ENCODE assay signal across 9 cellular contexts in the genomic region with DNA sequence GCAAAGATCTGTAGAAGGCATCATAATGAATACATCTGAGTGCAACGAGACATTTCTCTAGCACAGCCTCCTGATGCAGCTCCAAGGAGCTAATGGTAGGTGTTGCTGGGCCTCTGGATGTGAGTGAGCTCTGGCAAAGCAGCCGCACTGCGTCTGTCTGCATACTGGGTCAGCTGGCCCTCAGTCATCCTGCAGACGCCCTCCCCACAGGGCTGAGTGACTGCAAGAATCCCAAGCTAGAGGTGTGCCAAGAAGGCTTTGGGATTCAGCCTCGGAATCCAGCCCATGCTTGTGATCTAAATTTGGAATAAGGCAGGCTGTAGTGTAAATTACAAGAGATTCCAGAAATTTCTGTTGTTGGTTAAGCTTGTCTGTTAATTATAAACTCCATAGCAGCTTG. TPM values are rescaled to one million over a fixed set of nuclear protein-coding genes. Genes with fewer than 3 reads are reported as not detected.
DNase-seq lines count a peak whose midpoint lies in the region; ATAC-seq, FAIRE-seq and TF ChIP-seq lines count a peak whose summit lies in the region.
"Had no signal": no experiment of that assay in that cellular context is flagged by ENCODE, and none has a peak within 500 bp of the region (broad histone marks: within the 10 kb centered on the region; RNA-seq: fewer than 3 reads in every experiment).

No MANE protein-coding gene starts in this region.

- peak overlapping the region; percentile 63 for H3K27ac Mint-ChIP-seq in activated CD4-positive, alpha-beta T cell treated with anti-CD3 and anti-CD28 coated beads for 36 hours

- dilution Hi-C loops in endothelial cell of umbilical vein (cut with MboI; ENCODE audit: extremely low pct_ligation_motif_present, low sequenced_read_pairs) = no loop called here

- no TSS peak for BruUV-seq in endothelial cell of umbilical vein (replicated peaks; lab: Mats Ljungman, UMichigan)

- H3K9ac ChIP-seq in endothelial cell of umbilical vein (replicated peaks; ENCODE audit: extremely low read depth, insufficient read depth, low read length) (no peak overlapping the region), mesenchymal stem cell (ENCODE audit: low read length) (peak overlapping the region; percentile 22)

- H3K9me3 Mint-ChIP-seq in activated CD4-positive, alpha-beta T cell treated with anti-CD3 and anti-CD28 coated beads for 36 hours (ENCODE audit: low read depth) = peaks cover 7% of the 10 kb centered on the region

- CTCF ChIA-PET in activated CD4-positive, alpha-beta T cell treated with anti-CD3 and anti-CD28 coated beads for 36 hours (lab: Charles Lee) = interaction anchor here (0.6 kb wide), 1 partner anchor 1671 kb away, joined by 4 read pairs; no protein-coding TSS in a partner anchor
- CTCF ChIA-PET in endothelial cell of umbilical vein (lab: Charles Lee) = interaction anchor here (0.6 to 3.9 kb wide), 5 partner anchors 10 to 71 kb away, joined by 3 to 16 read pairs (median 13); no protein-coding TSS in a partner anchor

- H3K27me3 ChIP-seq in endothelial cell of umbilical vein (ENCODE audit: control insufficient read depth in 2 of 2, insufficient read depth in 2 of 2, low read length in 2 of 2) = no peaks in the 10 kb centered on the region
- H3K27me3 ChIP-seq in mesenchymal stem cell (ENCODE audit: control insufficient read depth in 1 of 2, insufficient read depth in 1 of 2, low read length in 2 of 2) = no peaks in the 10 kb centered on the region
- no peaks in the 10 kb centered on the region for H3K27me3 ChIP-seq in thoracic aorta (replicated peaks; ENCODE audit: insufficient read depth)

- H3K79me2 ChIP-seq in endothelial cell of umbilical vein (ENCODE audit: control insufficient read depth, insufficient read depth, low read length) = peaks cover 7% of the 10 kb centered on the region

- H3K14ac ChIP-seq in mesenchymal stem cell (ENCODE audit: low read length in 2 of 2) = no peak overlapping the region

- H3K4me2 ChIP-seq in endothelial cell of umbilical vein (ENCODE audit: insufficient read depth, low read length) = no peak overlapping the region
- no peak overlapping the region for H3K4me2 ChIP-seq in mesenchymal stem cell (ENCODE audit: low read length, poor library complexity, severe bottlenecking)

- no peak overlapping the region for H4K8ac ChIP-seq in mesenchymal stem cell (ENCODE audit: low read length)

- POLR2A ChIA-PET in activated CD4-positive, alpha-beta T cell treated with anti-CD3 and anti-CD28 coated beads for 36 hours (lab: Charles Lee) = no interaction called here
- POLR2A ChIA-PET in endothelial cell of umbilical vein (lab: Charles Lee) = no interaction called here

- H2AFZ ChIP-seq in endothelial cell of umbilical vein (ENCODE audit: low read depth, low read length) (no peak overlapping the region), mesenchymal stem cell (ENCODE audit: low read depth, low read length) (no peak overlapping the region)

- TF ChIP-seq POLR2A in endothelial cell of umbilical vein (IDR thresholded peaks at IDR 0.05; ENCODE audit: low read depth, low read length) = no peak

- peaks cover 0 to 3% of the 10 kb centered on the region in 2 experiments for H3K36me3 ChIP-seq in endothelial cell of umbilical vein (ENCODE audit: control insufficient read depth in 2 of 2, extremely low read depth in 1 of 2, insufficient read depth in 2 of 2, low read length in 2 of 2)
- peaks cover 0 to 30% of the 10 kb centered on the region in 2 experiments for H3K36me3 ChIP-seq in mesenchymal stem cell (ENCODE audit: control insufficient read depth in 1 of 2, insufficient read depth in 2 of 2, low read depth in 1 of 2, low read length in 2 of 2)
- H3K36me3 ChIP-seq in thoracic aorta = peaks cover 6% of the 10 kb centered on the region

- no peak overlapping the region for H3K23ac ChIP-seq in mesenchymal stem cell (ENCODE audit: low read length in 2 of 2)

- H3K4me3 ChIP-seq in endothelial cell of umbilical vein (replicated peaks in 1 of 3; ENCODE audit: insufficient read depth in 1 of 3, low read depth in 1 of 3, low read length in 3 of 3) (no peak overlapping the region), mesenchymal stem cell (ENCODE audit: insufficient read depth in 1 of 2, low read depth in 1 of 2, low read length in 2 of 2) (peak overlapping the region in 1 of 2 experiments; percentile 36), thoracic aorta (no peak overlapping the region)

- no peaks in the 10 kb centered on the region for H4K20me1 ChIP-seq in endothelial cell of umbilical vein (replicated peaks; ENCODE audit: control insufficient read depth, extremely low read depth, insufficient read depth, low read length)

- H2AK5ac ChIP-seq in mesenchymal stem cell (ENCODE audit: low read length, severe bottlenecking) = peak overlapping the region; percentile 18

- H2BK12ac ChIP-seq in mesenchymal stem cell (ENCODE audit: low read length in 2 of 2) = no peak overlapping the region

- H3K36me3 Mint-ChIP-seq in activated CD4-positive, alpha-beta T cell treated with anti-CD3 and anti-CD28 coated beads for 36 hours (ENCODE audit: low read depth) = peaks cover 47% of the 10 kb centered on the region

- H3K4me1 ChIP-seq in endothelial cell of umbilical vein (ENCODE audit: control insufficient read depth, extremely low read depth, insufficient read depth, low read length) = peaks cover 54% of the 10 kb centered on the region
- H3K4me1 ChIP-seq in mesenchymal stem cell (ENCODE audit: control insufficient read depth, insufficient read depth, low read depth, low read length) = peaks cover 12% of the 10 kb centered on the region
- H3K4me1 ChIP-seq in thoracic aorta (ENCODE audit: control insufficient read depth in 1 of 2, low read depth in 2 of 2) = peaks cover 37 to 55% of the 10 kb centered on the region in 2 donors

- DNase-seq in activated CD4-positive, alpha-beta T cell treated with anti-CD3 and anti-CD28 coated beads for 36 hours = no peak
- no peak for DNase-seq in activated CD4-positive, alpha-beta T cell treated with anti-CD3 and anti-CD28 coated beads, Interleukin-2, amount 50 U/mL, for 4 hours
- no peak for DNase-seq in endothelial cell of umbilical vein (ENCODE audit: low read depth, low spot score)
- peak; percentile 11 for DNase-seq in mesenchymal stem cell
- DNase-seq in thoracic aorta (ENCODE audit: low spot score) = peak; percentile 41
- no peak for DNase-seq in stimulated activated CD4-positive, alpha-beta T cell treated with anti-CD3 and anti-CD28 coated beads, Interleukin-2, amount 100 ng/mL, for 24 hours
- no peak for DNase-seq in GM19239 (ENCODE audit: insufficient read length, low spot score)
- no peak for DNase-seq in DMS53 (lab: John Stamatoyannopoulos, UW)
- DNase-seq: NCI-H526 treated with DMSO at 0.1 percent for 48 hours had no signal

- no peak overlapping the region for H3K18ac ChIP-seq in mesenchymal stem cell (ENCODE audit: low read depth in 1 of 2, low read length in 2 of 2)

- peaks cover 77% of the 10 kb centered on the region for H3K4me1 Mint-ChIP-seq in activated CD4-positive, alpha-beta T cell treated with anti-CD3 and anti-CD28 coated beads for 36 hours

- ATAC-seq in activated CD4-positive, alpha-beta T cell treated with anti-CD3 and anti-CD28 coated beads for 36 hours = no peak
- no peak for ATAC-seq in thoracic aorta (ENCODE audit: insufficient number of reproducible peaks, low FRiP score, low read depth)

- no peak overlapping the region for H2BK5ac ChIP-seq in mesenchymal stem cell (ENCODE audit: low read depth, low read length, poor library complexity, severe bottlenecking)

- no peak overlapping the region for H2BK120ac ChIP-seq in mesenchymal stem cell (ENCODE audit: low read depth, low read length)

- 93% methylated on average over 5 of the region's 5 CpGs for WGBS in mesenchymal stem cell

- peaks cover 4% of the 10 kb centered on the region for H3K79me1 ChIP-seq in mesenchymal stem cell (replicated peaks; ENCODE audit: low read length, poor library complexity, severe bottlenecking)

- H3K9me1 ChIP-seq in endothelial cell of umbilical vein (replicated peaks; ENCODE audit: control insufficient read depth, extremely low read depth, insufficient read depth, low read length) = no peaks in the 10 kb centered on the region

- no peaks in the 10 kb centered on the region for H3K9me3 ChIP-seq in endothelial cell of umbilical vein (replicated peaks; ENCODE audit: control insufficient read depth, insufficient read depth, low read length)
- H3K9me3 ChIP-seq in mesenchymal stem cell (ENCODE audit: control insufficient read depth, low read length) = no peaks in the 10 kb centered on the region
- no peaks in the 10 kb centered on the region for H3K9me3 ChIP-seq in thoracic aorta

- H3K4me3 Mint-ChIP-seq in activated CD4-positive, alpha-beta T cell treated with anti-CD3 and anti-CD28 coated beads for 36 hours = no peak overlapping the region

- H3K27ac ChIP-seq in endothelial cell of umbilical vein (ENCODE audit: insufficient read depth, low read depth, low read length) (peak overlapping the region; percentile 85), mesenchymal stem cell (ENCODE audit: low read length, poor library complexity, severe bottlenecking) (peak overlapping the region; percentile 81), thoracic aorta (peak overlapping the region; percentile 82 to 89)

- H2BK15ac ChIP-seq in mesenchymal stem cell (ENCODE audit: low read depth, poor library complexity, severe bottlenecking) = no peak overlapping the region

- H3K4ac ChIP-seq in mesenchymal stem cell (ENCODE audit: low read depth in 1 of 2, low read length in 2 of 2) = peak overlapping the region in 1 of 2 experiments; percentile 5

- intact Hi-C loops in activated CD4-positive, alpha-beta T cell treated with anti-CD3 and anti-CD28 coated beads for 36 hours (cut with DNase I, micrococcal nuclease) = loop anchor here (5.0 to 10.0 kb wide), 2 partner anchors 228 to 684 kb away; no protein-coding TSS in a partner anchor
- intact Hi-C loops in endothelial cell of umbilical vein (cut with micrococcal nuclease) = loop anchor here (1.0 kb wide), 1 partner anchor 19 kb away; no protein-coding TSS in a partner anchor

- TF ChIP-seq CTCF in endothelial cell of umbilical vein (IDR thresholded peaks at IDR 0.05; ENCODE audit: extremely low read depth in 1 of 2, insufficient read depth in 1 of 2, low read depth in 1 of 2, low read length in 2 of 2) (no peak), thoracic aorta (IDR thresholded peaks at IDR 0.05) (no peak)

- no peaks in the 10 kb centered on the region for H3K27me3 Mint-ChIP-seq in activated CD4-positive, alpha-beta T cell treated with anti-CD3 and anti-CD28 coated beads for 36 hours

- FAIRE-seq in endothelial cell of umbilical vein (lab: Jason Lieb, UNC) = no peak
- no peak for FAIRE-seq in GM19239 (lab: Jason Lieb, UNC)

- no peak overlapping the region for H4K91ac ChIP-seq in mesenchymal stem cell (ENCODE audit: low read length)

RNA-seq across cellular contexts. Expression of gene HERC3, which starts 18.5 kb away (rescaled TPM):
- 10 to 100 TPM; 26.2 to 41.8 TPM for total RNA-seq in activated CD4-positive, alpha-beta T cell treated with anti-CD3 and anti-CD28 coated beads for 36 hours
- total RNA-seq in endothelial cell of umbilical vein (21.2 and 25.6 TPM in 2 replicates), thoracic aorta (10 to 100 TPM; 34.5 to 51.4 TPM)
- polyA plus RNA-seq in endothelial cell of umbilical vein = 4.3 and 6.3 TPM in 2 replicates
- 6.6 and 7.0 TPM in 2 replicates for polyA plus RNA-seq in endothelial cell of umbilical vein (2011; cell fraction: cytosol; rRNA removed)
- 12.9 and 18.7 TPM in 2 replicates for polyA plus RNA-seq in endothelial cell of umbilical vein (2011; cell fraction: nucleus; rRNA removed)
- polyA plus RNA-seq in endothelial cell of umbilical vein (2012) = 12.2 and 15.4 TPM in 2 replicates
- polyA minus RNA-seq in endothelial cell of umbilical vein = 25.6 and 26.1 TPM in 2 replicates
- polyA minus RNA-seq in endothelial cell of umbilical vein (2011; cell fraction: cytosol; rRNA and poly(A)+ RNA removed) = 5.1 TPM
- 29.2 and 41.4 TPM in 2 replicates for polyA minus RNA-seq in endothelial cell of umbilical vein (2011; cell fraction: nucleus; rRNA and poly(A)+ RNA removed)
- 6.7 TPM for polyA plus RNA-seq in mesenchymal stem cell (2013, experiment 1 of 2)
- polyA plus RNA-seq in mesenchymal stem cell (2013, experiment 2 of 2) = 6.5 TPM

Comparison
In these comparisons a context has a peak if more than half of its experiments do, and no peak if none do; other contexts are left out.
1. DNase-seq: peak in mesenchymal stem cell (single experiment) and thoracic aorta (single experiment); none in activated CD4-positive, alpha-beta T cell treated with anti-CD3 and anti-CD28 coated beads for 36 hours (single experiment), activated CD4-positive, alpha-beta T cell treated with anti-CD3 and anti-CD28 coated beads, Interleukin-2, amount 50 U/mL, for 4 hours (0 of 2), endothelial cell of umbilical vein (single experiment), stimulated activated CD4-positive, alpha-beta T cell treated with anti-CD3 and anti-CD28 coated beads, Interleukin-2, amount 100 ng/mL, for 24 hours (0 of 2), GM19239 (single experiment) and DMS53 (single experiment).
2. Peak in every context shown above with its lines, with median percentiles within 50 percentile points of each other: H3K27ac ChIP-seq.